In the genomic region with DNA sequence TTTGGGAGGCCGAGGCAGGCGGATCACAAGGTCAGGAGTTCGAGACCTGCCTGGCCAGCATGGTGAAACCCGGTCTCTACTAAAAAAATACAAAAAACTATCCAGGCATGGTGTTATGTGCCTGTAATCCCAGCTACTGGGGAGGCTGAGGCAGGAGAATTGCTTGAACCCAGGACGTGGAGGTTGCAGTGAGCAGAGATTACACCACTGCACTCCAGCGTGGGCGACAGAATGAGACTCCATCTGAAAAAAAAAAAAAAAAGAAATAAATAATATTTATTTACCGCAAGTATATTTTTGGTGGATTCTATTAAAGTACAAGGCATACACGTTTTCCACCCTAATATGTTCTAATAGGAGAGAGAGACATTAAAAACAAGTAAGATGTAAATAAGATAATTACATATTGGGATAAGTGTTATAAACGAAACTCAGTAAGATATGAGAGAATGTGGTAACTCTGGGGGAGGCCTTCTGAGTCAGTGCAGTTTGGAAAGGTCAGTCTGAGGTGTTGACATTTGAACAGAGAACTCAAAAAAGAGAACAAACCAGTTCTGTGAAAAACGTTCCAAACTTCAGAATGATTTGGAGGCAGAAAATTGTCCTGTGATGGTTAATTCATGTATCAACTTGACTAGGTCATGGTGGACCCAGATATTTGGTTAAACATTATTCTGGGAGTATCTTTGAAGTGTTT, we compare ENCODE assay signal across 9 cellular contexts. TPM values are rescaled to one million over a fixed set of nuclear protein-coding genes. Genes with fewer than 3 reads are reported as not detected.
A peak's percentile ranks its signal among the peaks of the same experiment; 100 is the strongest.
DNase-seq lines count a peak whose midpoint lies in the region; ATAC-seq, FAIRE-seq and TF ChIP-seq lines count a peak whose summit lies in the region.
"Had no signal": no experiment of that assay in that cellular context is flagged by ENCODE, and none has a peak within 500 bp of the region (broad histone marks: within the 10 kb centered on the region; RNA-seq: fewer than 3 reads in every experiment).

No MANE protein-coding gene starts in this region.

- in situ Hi-C loops in K562 (cut with MboI): no loop called here
- in situ Hi-C loops in HAP-1 (cut with MboI; ENCODE audit: low sequenced_read_pairs): no loop called here

- no peak for TF ChIP-seq EP300 in K562 (IDR thresholded peaks at IDR 0.05; ENCODE audit: low read length)

- H3K4me3 ChIP-seq in K562 (no peak overlapping the region), thymus (ENCODE audit: low read length) (no peak overlapping the region), HAP-1 (no peak overlapping the region)

- no peaks in the 10 kb centered on the region for H4K20me1 ChIP-seq in K562 (replicated peaks; ENCODE audit: control insufficient read depth, insufficient read depth, low read length)

- no peak for TF ChIP-seq POLR2A in K562 (conservative IDR thresholded peaks at IDR 0.05)
- no peak for TF ChIP-seq POLR2A in GM18505 (IDR thresholded peaks at IDR 0.05; ENCODE audit: borderline replicate concordance, extremely low read depth, insufficient read depth, insufficient read length)

- no peaks in the 10 kb centered on the region for H3K36me3 ChIP-seq in K562 (ENCODE audit: control insufficient read depth, insufficient read depth, low read length)
- H3K36me3 ChIP-seq in thymus (ENCODE audit: control insufficient read depth, insufficient read depth): no peaks in the 10 kb centered on the region
- H3K36me3 ChIP-seq in HAP-1 (replicated peaks): no peaks in the 10 kb centered on the region

- no peaks in the 10 kb centered on the region for H3K79me2 ChIP-seq in K562 (ENCODE audit: control insufficient read depth, insufficient read depth, low read length)

- H3K4me1 ChIP-seq in K562 (replicated peaks in 1 of 2; ENCODE audit: control insufficient read depth in 2 of 2, insufficient read depth in 2 of 2, low read length in 2 of 2) (peaks cover 0 to 8% of the 10 kb centered on the region in 2 experiments; a peak in 3 of 5 replicates), thymus (ENCODE audit: control insufficient read depth, insufficient read depth, low read length) (no peaks in the 10 kb centered on the region), HAP-1 (peaks cover 8% of the 10 kb centered on the region)

- H3K27me3 Mint-ChIP-seq in activated naive CD4-positive, alpha-beta T cell treated with anti-CD3 and anti-CD28 coated beads, Interleukin-2, amount 50 U/mL, for 24 hours: no peaks in the 10 kb centered on the region

- CTCF ChIA-PET in K562 (lab: Yijun Ruan, JAX; ENCODE audit: low intra/inter-chr PET ratio): no interaction called here

- H2AFZ ChIP-seq in K562 (ENCODE audit: low read depth, low read length): peak overlapping the region; percentile 69

- no TSS peak for BruUV-seq in K562 (replicated peaks; lab: Mats Ljungman, UMichigan)

- POLR2A ChIA-PET in K562 (lab: Yijun Ruan, JAX): interaction anchor here (0.7 kb wide), 1 partner anchor 19 kb away, joined by 5 read pairs; no protein-coding TSS in a partner anchor

- no peak for TF ChIP-seq CTCF in K562 (IDR thresholded peaks at IDR 0.05 in 2 of 3, conservative IDR thresholded peaks at IDR 0.05 in 1 of 3; ENCODE audit: insufficient read depth in 2 of 3, low read depth in 1 of 3, low read length in 3 of 3)

- no peak for TF ChIP-seq RAD21 in K562 (CRISPR knock-in tag; conservative IDR thresholded peaks at IDR 0.05 in 1 of 2, IDR thresholded peaks at IDR 0.05 in 1 of 2)

- H3K27ac ChIP-seq in K562 (ENCODE audit: extremely low read depth, low read depth, low read length) (no peak overlapping the region), thymus (ENCODE audit: low read depth) (peak overlapping the region; percentile 60)

- intact Hi-C loops in K562 (cut with micrococcal nuclease): no loop called here

- H3K4me2 ChIP-seq in K562 (ENCODE audit: insufficient read depth, low read length): no peak overlapping the region

- H3K27me3 ChIP-seq in K562 (ENCODE audit: control insufficient read depth in 2 of 2, insufficient read depth in 2 of 2, low read length in 2 of 2) (no peaks in the 10 kb centered on the region), thymus (ENCODE audit: control insufficient read depth, insufficient read depth) (no peaks in the 10 kb centered on the region), HAP-1 (ENCODE audit: low read depth) (no peaks in the 10 kb centered on the region)

- H3K36me3 Mint-ChIP-seq in activated naive CD4-positive, alpha-beta T cell treated with anti-CD3 and anti-CD28 coated beads, Interleukin-2, amount 50 U/mL, for 24 hours: no peaks in the 10 kb centered on the region

- H3K9me1 ChIP-seq in K562 (ENCODE audit: control insufficient read depth, insufficient read depth, low read length): no peaks in the 10 kb centered on the region

- 44% methylated on average over 8 of the region's 11 CpGs for WGBS in K562 (ENCODE audit: insufficient coverage, low coverage, missing lambda C conversion rate)
- 93% methylated on average over 11 of the region's 11 CpGs for WGBS in thymus

- peak overlapping the region; percentile 83 for H3K27ac Mint-ChIP-seq in activated naive CD4-positive, alpha-beta T cell treated with anti-CD3 and anti-CD28 coated beads, Interleukin-2, amount 50 U/mL, for 24 hours

- H3K9me3 Mint-ChIP-seq in activated naive CD4-positive, alpha-beta T cell treated with anti-CD3 and anti-CD28 coated beads, Interleukin-2, amount 50 U/mL, for 24 hours: no peaks in the 10 kb centered on the region

- no peaks in the 10 kb centered on the region for H3K9me3 ChIP-seq in K562 (replicated peaks; ENCODE audit: control insufficient read depth, insufficient read depth, low read depth, low read length)
- H3K9me3 ChIP-seq in thymus (ENCODE audit: control insufficient read depth): no peaks in the 10 kb centered on the region
- H3K9me3 ChIP-seq in HAP-1: no peaks in the 10 kb centered on the region

- H3K4me3 Mint-ChIP-seq in activated naive CD4-positive, alpha-beta T cell treated with anti-CD3 and anti-CD28 coated beads, Interleukin-2, amount 50 U/mL, for 24 hours: peak overlapping the region; percentile 49

- ATAC-seq in HG03280 (IDR thresholded peaks at IDR 0.05; ENCODE audit: unreplicated experiment) (peak; percentile 34), K562 (peak; percentile 45; the same call in 1 of the 3 replicates), GM18505 (IDR thresholded peaks at IDR 0.05; ENCODE audit: unreplicated experiment) (no peak)

- peak; percentile 51 for FAIRE-seq in K562 (lab: Jason Lieb, UNC)
- FAIRE-seq: colon had no signal

- H3K9ac ChIP-seq in K562 (ENCODE audit: insufficient read depth in 1 of 2, low read depth in 2 of 2, low read length in 2 of 2): no peak overlapping the region

- H3K4me1 Mint-ChIP-seq in activated naive CD4-positive, alpha-beta T cell treated with anti-CD3 and anti-CD28 coated beads, Interleukin-2, amount 50 U/mL, for 24 hours: peaks cover 27% of the 10 kb centered on the region

- no peak for DNase-seq in activated naive CD4-positive, alpha-beta T cell treated with anti-CD3 and anti-CD28 coated beads, Interleukin-2, amount 50 U/mL, for 16 hours
- no peak for DNase-seq in K562 (ENCODE audit: extremely low read depth in 1 of 4, low spot score in 3 of 4)
- DNase-seq in NCI-H2107 (lab: John Stamatoyannopoulos, UW): no peak
- DNase-seq in HAP-1 (ENCODE audit: low spot score in 2 of 2): no peak

TF ChIP-seq in K562, 482 proteins besides CTCF, POLR2A, EP300 and RAD21 (continues in another document):
- TF ChIP-seq FOSL1 (tag; conservative IDR thresholded peaks at IDR 0.05) (0 out of 2 replicates have a peak, but pooled peaks have one; percentile 19), ZSCAN32 (CRISPR knock-in tag; IDR thresholded peaks at IDR 0.05) (no peak), SOX6 (IDR thresholded peaks at IDR 0.05) (0 out of 2 replicates have a peak, but pooled peaks have one; percentile 12)

RNA-seq across cellular contexts. Expression of a gene that starts 8.8 kb away (rescaled TPM):
- total RNA-seq in K562 (2011; cell fraction: chromatin; rRNA removed; ENCODE audit: low replicate concordance): 12.9 and 30.6 TPM in 2 replicates
- total RNA-seq in K562 (2011; cell fraction: nucleolus; rRNA removed): 9.0 and 10.1 TPM in 2 replicates
- total RNA-seq in K562 (2011; cell fraction: nucleoplasm; rRNA removed): 19.3 and 24.8 TPM in 2 replicates
- total RNA-seq in K562 (2014; rRNA removed): 4.4 and 6.0 TPM in 2 replicates
- 6.6 and 8.4 TPM in 2 replicates for total RNA-seq in K562 (2014; rRNA removed; fragmentation: Illumina TruSeq; extraction: Trizol)
- 5.1 and 7.2 TPM in 2 replicates for total RNA-seq in K562 (2015; rRNA removed; fragmentation: Illumina TruSeq; extraction: Trizol)
- total RNA-seq in K562 (2021): 6.5 and 7.0 TPM in 2 replicates
- polyA plus RNA-seq in K562 (2011; rRNA removed): 13.1 and 13.2 TPM in 2 replicates
- polyA plus RNA-seq in K562 (2011; cell fraction: cytosol; rRNA removed): 1.5 and 3.1 TPM in 2 replicates
- 17.6 and 21.5 TPM in 2 replicates for polyA plus RNA-seq in K562 (2011; cell fraction: nucleus; rRNA removed)
- polyA plus RNA-seq in K562 (2012): 3.4 and 7.9 TPM in 2 replicates
- 5.8 and 6.0 TPM in 2 replicates for polyA plus RNA-seq in K562 (2014; fragmentation: Illumina TruSeq; extraction: Trizol)
- polyA plus RNA-seq in K562 (2014; fragmentation: Nextera tagmentation; extraction: Ambion mirVana): 1 to 10 TPM; 3.2 to 4.1 TPM
- polyA plus RNA-seq in K562 (2014; rRNA removed): 9.0 and 9.1 TPM in 2 replicates
- polyA minus RNA-seq in K562 (2011; rRNA and poly(A)+ RNA removed): 11.2 and 13.8 TPM in 2 replicates
- polyA minus RNA-seq in K562 (2011; cell fraction: cytosol; rRNA and poly(A)+ RNA removed): 3.9 and 6.5 TPM in 2 replicates
- polyA minus RNA-seq in K562 (2011; cell fraction: nucleus; rRNA and poly(A)+ RNA removed): 15.6 and 24.3 TPM in 2 replicates
- 56.9 TPM for polyA plus RNA-seq in thymus

RNA-seq across cellular contexts. Expression of a gene that starts 36.1 kb away (rescaled TPM):
- total RNA-seq in K562 (2011; cell fraction: chromatin; rRNA removed; ENCODE audit: low replicate concordance): 7.9 and 16.1 TPM in 2 replicates
- total RNA-seq in K562 (2011; cell fraction: nucleolus; rRNA removed): 5.3 and 5.5 TPM in 2 replicates
- 12.7 and 25.0 TPM in 2 replicates for total RNA-seq in K562 (2011; cell fraction: nucleoplasm; rRNA removed)
- total RNA-seq in K562 (2014; rRNA removed): 9.1 and 10.5 TPM in 2 replicates
- 30.0 and 30.8 TPM in 2 replicates for total RNA-seq in K562 (2014; rRNA removed; fragmentation: Illumina TruSeq; extraction: Trizol)
- total RNA-seq in K562 (2015; rRNA removed; fragmentation: Illumina TruSeq; extraction: Trizol): 13.4 and 13.9 TPM in 2 replicates
- total RNA-seq in K562 (2021): 38.6 and 40.2 TPM in 2 replicates
- 23.9 and 31.0 TPM in 2 replicates for polyA plus RNA-seq in K562 (2011; rRNA removed)
- 2.9 and 5.7 TPM in 2 replicates for polyA plus RNA-seq in K562 (2011; cell fraction: cytosol; rRNA removed)
- 18.0 and 18.7 TPM in 2 replicates for polyA plus RNA-seq in K562 (2011; cell fraction: nucleus; rRNA removed)
- 10.8 and 18.3 TPM in 2 replicates for polyA plus RNA-seq in K562 (2012)
- 16.2 and 21.7 TPM in 2 replicates for polyA plus RNA-seq in K562 (2014; fragmentation: Illumina TruSeq; extraction: Trizol)
- 1 to 10 TPM; 4.4 to 5.0 TPM for polyA plus RNA-seq in K562 (2014; fragmentation: Nextera tagmentation; extraction: Ambion mirVana)
- 10.3 and 13.7 TPM in 2 replicates for polyA plus RNA-seq in K562 (2014; rRNA removed)
- polyA minus RNA-seq in K562 (2011; rRNA and poly(A)+ RNA removed): 11.1 and 17.0 TPM in 2 replicates
- polyA minus RNA-seq in K562 (2011; cell fraction: cytosol; rRNA and poly(A)+ RNA removed): 23.2 and 32.7 TPM in 2 replicates
- polyA minus RNA-seq in K562 (2011; cell fraction: nucleus; rRNA and poly(A)+ RNA removed): 3.5 and 6.3 TPM in 2 replicates
- polyA plus RNA-seq in thymus: 61.4 TPM
